ENCODE assay signal across 10 cellular contexts in the genomic region with DNA sequence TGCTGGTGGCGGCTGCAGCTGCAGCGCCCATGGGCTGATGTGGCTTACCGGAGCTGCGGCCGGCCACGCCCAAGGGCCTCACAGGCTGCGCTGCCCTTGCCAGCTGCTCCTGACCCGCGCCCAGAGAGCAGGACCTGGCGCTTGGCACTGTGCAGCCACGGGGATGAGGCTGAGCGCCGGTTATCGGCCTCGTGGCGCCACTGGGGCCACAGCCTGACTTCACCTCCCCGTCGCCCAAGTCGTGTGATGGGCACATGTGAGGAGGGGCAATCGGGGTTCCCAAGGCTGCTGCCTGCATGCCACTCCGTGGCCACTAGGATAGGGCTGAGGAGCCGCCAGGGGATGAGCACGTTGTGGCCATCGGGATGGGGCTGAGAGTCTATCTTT.
DNase-seq lines count a peak whose midpoint lies in the region; ATAC-seq and TF ChIP-seq lines count a peak whose summit lies in the region.
"Had no signal": no experiment of that assay in that cellular context is flagged by ENCODE, and none has a peak within 500 bp of the region (broad histone marks: within the 10 kb centered on the region; RNA-seq: fewer than 3 reads in every experiment).

No MANE protein-coding gene starts in this region.

- intact Hi-C loops in A673 (cut with micrococcal nuclease; ENCODE audit: unreplicated experiment) = no loop called here
- intact Hi-C loops in activated CD4-positive, alpha-beta memory T cell treated with anti-CD3 and anti-CD28 coated beads for 36 hours (cut with micrococcal nuclease) = no loop called here
- intact Hi-C loops in left colon (cut with DNase I, micrococcal nuclease) = no loop called here
- intact Hi-C loops in natural killer cell (cut with micrococcal nuclease) = no loop called here

- peak overlapping the region; percentile 52 for H3K4me3 ChIP-seq in A673 (ENCODE audit: low read depth, low read length, poor library complexity, severe bottlenecking)

- no peaks in the 10 kb centered on the region for H3K36me3 ChIP-seq in A673 (ENCODE audit: insufficient read depth, low read length, poor library complexity, severe bottlenecking)

- peaks cover 9% of the 10 kb centered on the region for H3K4me1 Mint-ChIP-seq in activated CD4-positive, alpha-beta memory T cell treated with anti-CD3 and anti-CD28 coated beads for 36 hours (ENCODE audit: low read depth)
- no peaks in the 10 kb centered on the region for H3K4me1 Mint-ChIP-seq in natural killer cell

- no TSS peak for BruUV-seq in A673 (replicated peaks; lab: Mats Ljungman, UMichigan)

- CTCF ChIA-PET in A673 (lab: Charles Lee) = no interaction called here
- CTCF ChIA-PET in activated CD4-positive, alpha-beta memory T cell treated with anti-CD3 and anti-CD28 coated beads for 36 hours (lab: Charles Lee) = interaction anchor here (0.7 to 1.9 kb wide), 3 partner anchors 14 to 20 kb away, joined by 3 to 4 read pairs (median 3); no protein-coding TSS in a partner anchor

- no peaks in the 10 kb centered on the region for H3K36me3 Mint-ChIP-seq in activated CD4-positive, alpha-beta memory T cell treated with anti-CD3 and anti-CD28 coated beads for 36 hours
- H3K36me3 Mint-ChIP-seq in natural killer cell = no peaks in the 10 kb centered on the region
- H3K36me3 Mint-ChIP-seq: activated naive CD4-positive, alpha-beta T cell treated with anti-CD3 and anti-CD28 coated beads, Interleukin-2, amount 50 U/mL, for 24 hours had no signal

- H3K27ac ChIP-seq in A673 (ENCODE audit: low read depth, low read length, poor library complexity, severe bottlenecking) = no peak overlapping the region

- in situ Hi-C loops in G401 (cut with HindIII; ENCODE audit: low sequenced_read_pairs) = no loop called here

- H3K4me3 Mint-ChIP-seq in activated CD4-positive, alpha-beta memory T cell treated with anti-CD3 and anti-CD28 coated beads for 36 hours = peak overlapping the region; percentile 29
- no peak overlapping the region for H3K4me3 Mint-ChIP-seq in natural killer cell
- H3K4me3 Mint-ChIP-seq: activated naive CD4-positive, alpha-beta T cell treated with anti-CD3 and anti-CD28 coated beads, Interleukin-2, amount 50 U/mL, for 24 hours had no signal

- ATAC-seq in left colon (peak; percentile 44), HG03469 (IDR thresholded peaks at IDR 0.05; ENCODE audit: unreplicated experiment) (no peak), natural killer cell (no peak)

- no peaks in the 10 kb centered on the region for H3K9me3 ChIP-seq in A673 (ENCODE audit: low read depth, low read length, poor library complexity, severe bottlenecking)

- no peak for DNase-seq in A673 (ENCODE audit: low spot score)
- DNase-seq in G401 (ENCODE audit: low spot score) = peak; percentile 28
- peak; percentile 29 for DNase-seq in activated CD4-positive, alpha-beta memory T cell treated with anti-CD3 and anti-CD28 coated beads for 36 hours
- DNase-seq in left colon = peak in 1 of 2 donors; percentile 39
- DNase-seq in natural killer cell = no peak
- no peak for DNase-seq in effector CD8-positive, alpha-beta T cell (lab: John Stamatoyannopoulos, UW)
- no peak for DNase-seq in anterior cingulate cortex (lab: John Stamatoyannopoulos, UW)
- DNase-seq: DND-41 had no signal

- H3K27me3 Mint-ChIP-seq in activated CD4-positive, alpha-beta memory T cell treated with anti-CD3 and anti-CD28 coated beads for 36 hours = peaks cover 33% of the 10 kb centered on the region
- peaks cover 32 to 46% of the 10 kb centered on the region in 2 donors for H3K27me3 Mint-ChIP-seq in natural killer cell (ENCODE audit: low read depth in 2 of 2)

- POLR2A ChIA-PET in A673 (lab: Charles Lee; ENCODE audit: low non-redundant PET) = no interaction called here
- POLR2A ChIA-PET in activated CD4-positive, alpha-beta memory T cell treated with anti-CD3 and anti-CD28 coated beads for 36 hours (lab: Charles Lee) = no interaction called here

- H3K27me3 ChIP-seq in A673 (replicated peaks; ENCODE audit: insufficient read depth, low read depth, low read length, poor library complexity) = no peaks in the 10 kb centered on the region

- TF ChIP-seq CTCF in A673 (conservative IDR thresholded peaks at IDR 0.05; ENCODE audit: low read depth, low read length) = no peak
- no peak for TF ChIP-seq CTCF in natural killer cell (IDR thresholded peaks at IDR 0.05)

- no peaks in the 10 kb centered on the region for H3K4me1 ChIP-seq in A673 (ENCODE audit: insufficient read depth, low read length, poor library complexity, severe bottlenecking)

- no peaks in the 10 kb centered on the region for H3K9me3 Mint-ChIP-seq in activated CD4-positive, alpha-beta memory T cell treated with anti-CD3 and anti-CD28 coated beads for 36 hours
- no peaks in the 10 kb centered on the region for H3K9me3 Mint-ChIP-seq in natural killer cell
- H3K9me3 Mint-ChIP-seq: activated naive CD4-positive, alpha-beta T cell treated with anti-CD3 and anti-CD28 coated beads, Interleukin-2, amount 50 U/mL, for 24 hours had no signal

- H3K27ac Mint-ChIP-seq in activated CD4-positive, alpha-beta memory T cell treated with anti-CD3 and anti-CD28 coated beads for 36 hours = no peak overlapping the region
- no peak overlapping the region for H3K27ac Mint-ChIP-seq in natural killer cell
- H3K27ac Mint-ChIP-seq: activated naive CD4-positive, alpha-beta T cell treated with anti-CD3 and anti-CD28 coated beads, Interleukin-2, amount 50 U/mL, for 24 hours had no signal

Comparison
In these comparisons a context has a peak if more than half of its experiments do, and no peak if none do; other contexts are left out.
1. DNase-seq: peak in G401 (single experiment) and activated CD4-positive, alpha-beta memory T cell treated with anti-CD3 and anti-CD28 coated beads for 36 hours (single experiment); none in A673 (single experiment), natural killer cell (single experiment), effector CD8-positive, alpha-beta T cell (single experiment) and anterior cingulate cortex (0 of 58).